Comparison of ENCODE assay signal across 12 cellular contexts in genomic region chr10:97540669-97541500, GRCh38. TPM values are rescaled to one million over a fixed set of nuclear protein-coding genes. Genes with fewer than 3 reads are reported as not detected.
DNase-seq lines count a peak whose midpoint lies in the region; ATAC-seq and TF ChIP-seq lines count a peak whose summit lies in the region.
"Had no signal": no experiment of that assay in that cellular context is flagged by ENCODE, and none has a peak within 500 bp of the region (broad histone marks: within the 10 kb centered on the region; RNA-seq: fewer than 3 reads in every experiment).

No MANE protein-coding gene starts in this region.

- peak overlapping the region in 1 of 2 experiments; percentile 19 for H3K14ac ChIP-seq in mesenchymal stem cell (ENCODE audit: low read length in 2 of 2)

- H2AFZ ChIP-seq in mesenchymal stem cell (ENCODE audit: low read depth, low read length): no peak overlapping the region

- TF ChIP-seq EP300 in upper lobe of left lung (IDR thresholded peaks at IDR 0.05): no peak

- H3K4me3 ChIP-seq in mesenchymal stem cell (ENCODE audit: insufficient read depth in 1 of 2, low read depth in 1 of 2, low read length in 2 of 2) (peak overlapping the region in 1 of 2 experiments; percentile 43), upper lobe of left lung (no peak overlapping the region), body of pancreas (no peak overlapping the region)
- no peak overlapping the region for H3K4me3 ChIP-seq in effector memory CD4-positive, alpha-beta T cell (ENCODE audit: insufficient read depth, low read depth, low read length, poor library complexity, severe bottlenecking)

- peak; percentile 56 for DNase-seq in DMS 273 (lab: John Stamatoyannopoulos, UW; ENCODE audit: unreplicated experiment)
- no peak for DNase-seq in DMS 273 treated with DMSO at 0.1 percent for 48 hours (lab: John Stamatoyannopoulos, UW)
- DNase-seq in mesenchymal stem cell: no peak
- DNase-seq in upper lobe of left lung: no peak
- DNase-seq in body of pancreas: no peak
- no peak for DNase-seq in effector memory CD4-positive, alpha-beta T cell
- DNase-seq: activated naive CD4-positive, alpha-beta T cell treated with Interleukin-2 at 50 U/mL for 16 hours; NCI-H2081; stimulated activated CD4-positive, alpha-beta T cell treated with anti-CD3 and anti-CD28 coated beads, Interleukin-15, amount 100 ng/mL, for 24 hours; stimulated activated naive CD8-positive, alpha-beta T cell treated with anti-CD3 and anti-CD28 coated beads, Interleukin-15, Interleukin-2, amounts not matched to agents 100 U/mL and 50 U/mL, for 24 hours had no signal

- ATAC-seq in upper lobe of left lung (ENCODE audit: low FRiP score in 2 of 2): no peak
- no peak for ATAC-seq in body of pancreas
- ATAC-seq in GM21786 (IDR thresholded peaks at IDR 0.05; ENCODE audit: unreplicated experiment): no peak
- ATAC-seq: stimulated activated naive CD8-positive, alpha-beta T cell treated with anti-CD3 and anti-CD28 coated beads, Interleukin-15, Interleukin-2, amounts not matched to agents 100 U/mL and 50 U/mL, for 24 hours had no signal

- peak overlapping the region; percentile 17 to 79 for H3K18ac ChIP-seq in mesenchymal stem cell (ENCODE audit: low read depth in 1 of 2, low read length in 2 of 2)

- no peak overlapping the region for H2BK120ac ChIP-seq in mesenchymal stem cell (ENCODE audit: low read depth, low read length)

- H3K79me1 ChIP-seq in mesenchymal stem cell (replicated peaks; ENCODE audit: low read length, poor library complexity, severe bottlenecking): peaks cover 18% of the 10 kb centered on the region

- H3K4me2 ChIP-seq in mesenchymal stem cell (ENCODE audit: low read length, poor library complexity, severe bottlenecking): no peak overlapping the region

- H3K36me3 ChIP-seq in mesenchymal stem cell (ENCODE audit: control insufficient read depth in 1 of 2, insufficient read depth in 2 of 2, low read depth in 1 of 2, low read length in 2 of 2): peaks cover 0 to 3% of the 10 kb centered on the region in 2 experiments
- H3K36me3 ChIP-seq in upper lobe of left lung: no peaks in the 10 kb centered on the region
- H3K36me3 ChIP-seq in body of pancreas (replicated peaks in 1 of 2; ENCODE audit: insufficient read depth in 1 of 2, low read depth in 2 of 2): no peaks in the 10 kb centered on the region
- H3K36me3 ChIP-seq in effector memory CD4-positive, alpha-beta T cell (ENCODE audit: control insufficient read depth, insufficient read depth, low read length): no peaks in the 10 kb centered on the region

- peak overlapping the region; percentile 97 for H2AK5ac ChIP-seq in mesenchymal stem cell (ENCODE audit: low read length, severe bottlenecking)

- H3K27ac ChIP-seq in cingulate gyrus (ENCODE audit: low read depth, low read length) (peak overlapping the region; percentile 25), mesenchymal stem cell (ENCODE audit: low read length, poor library complexity, severe bottlenecking) (peak overlapping the region; percentile 96), upper lobe of left lung (peak overlapping the region in 3 of 4 donors; percentile 18 to 40 (median 32)), body of pancreas (no peak overlapping the region)
- H3K27ac ChIP-seq in effector memory CD4-positive, alpha-beta T cell (ENCODE audit: insufficient read depth, low read length, poor library complexity, severe bottlenecking): no peak overlapping the region

- H2BK5ac ChIP-seq in mesenchymal stem cell (ENCODE audit: low read depth, low read length, poor library complexity, severe bottlenecking): peak overlapping the region; percentile 3

- intact Hi-C loops in body of pancreas (cut with DNase I): no loop called here

- H3K4me1 ChIP-seq in mesenchymal stem cell (ENCODE audit: control insufficient read depth, insufficient read depth, low read depth, low read length) (peaks cover 46% of the 10 kb centered on the region), upper lobe of left lung (peaks cover 25 to 52% (median 41%) of the 10 kb centered on the region in 4 donors), body of pancreas (no peaks in the 10 kb centered on the region)
- no peaks in the 10 kb centered on the region for H3K4me1 ChIP-seq in effector memory CD4-positive, alpha-beta T cell (ENCODE audit: control insufficient read depth, insufficient read depth, low read length, poor library complexity, severe bottlenecking)

- H4K8ac ChIP-seq in mesenchymal stem cell (ENCODE audit: low read length): peak overlapping the region; percentile 58

- H3K27me3 ChIP-seq in mesenchymal stem cell (ENCODE audit: control insufficient read depth in 1 of 2, insufficient read depth in 1 of 2, low read length in 2 of 2): no peaks in the 10 kb centered on the region
- H3K27me3 ChIP-seq in upper lobe of left lung: no peaks in the 10 kb centered on the region
- no peaks in the 10 kb centered on the region for H3K27me3 ChIP-seq in body of pancreas
- H3K27me3 ChIP-seq in effector memory CD4-positive, alpha-beta T cell (replicated peaks; ENCODE audit: control insufficient read depth, insufficient read depth, low read length, poor library complexity, severe bottlenecking): no peaks in the 10 kb centered on the region

- no peak overlapping the region for H2BK15ac ChIP-seq in mesenchymal stem cell (ENCODE audit: low read depth, poor library complexity, severe bottlenecking)

- no peak for TF ChIP-seq POLR2A in upper lobe of left lung (IDR thresholded peaks at IDR 0.05)
- TF ChIP-seq POLR2A in body of pancreas (IDR thresholded peaks at IDR 0.05): no peak

- TF ChIP-seq CTCF in upper lobe of left lung (IDR thresholded peaks at IDR 0.05): no peak
- no peak for TF ChIP-seq CTCF in body of pancreas (IDR thresholded peaks at IDR 0.05)

- H3K4ac ChIP-seq in mesenchymal stem cell (ENCODE audit: low read depth in 1 of 2, low read length in 2 of 2): peak overlapping the region; percentile 19 to 49

- no peaks in the 10 kb centered on the region for H3K9me3 ChIP-seq in mesenchymal stem cell (ENCODE audit: control insufficient read depth, low read length)
- no peaks in the 10 kb centered on the region for H3K9me3 ChIP-seq in upper lobe of left lung
- no peaks in the 10 kb centered on the region for H3K9me3 ChIP-seq in body of pancreas
- H3K9me3 ChIP-seq in effector memory CD4-positive, alpha-beta T cell (ENCODE audit: control insufficient read depth, low read length): no peaks in the 10 kb centered on the region

- H4K91ac ChIP-seq in mesenchymal stem cell (ENCODE audit: low read length): peak overlapping the region; percentile 93

- 94% methylated on average over 14 of the region's 14 CpGs for WGBS in mesenchymal stem cell
- WGBS in upper lobe of left lung, 2 donors: 88 to 90% methylated on average over 13 to 14 of the region's 14 CpGs
- WGBS in body of pancreas, 2 donors: 84 to 85% methylated on average over 8 to 14 of the region's 14 CpGs

- peak overlapping the region; percentile 59 to 95 for H2BK12ac ChIP-seq in mesenchymal stem cell (ENCODE audit: low read length in 2 of 2)

- H3K9ac ChIP-seq in mesenchymal stem cell (ENCODE audit: low read length): peak overlapping the region; percentile 81

- no peak overlapping the region for H3K23ac ChIP-seq in mesenchymal stem cell (ENCODE audit: low read length in 2 of 2)

RNA-seq across cellular contexts. Expression of gene ANKRD2, which starts 31.7 kb away (rescaled TPM):
- polyA plus RNA-seq in mesenchymal stem cell (2013, experiment 1 of 2): 0.04 TPM
- polyA plus RNA-seq in mesenchymal stem cell (2013, experiment 2 of 2): not detected
- total RNA-seq in upper lobe of left lung (1 to 10 TPM in 3 of 6 donors, under 1 TPM in 2, not detected in 1; 0.67 to 2.4 (median 1.1) TPM), body of pancreas (not detected)

RNA-seq across cellular contexts. Expression of gene UBTD1, which starts 42.2 kb away (rescaled TPM):
- 29.3 TPM for polyA plus RNA-seq in mesenchymal stem cell (2013, experiment 1 of 2)
- polyA plus RNA-seq in mesenchymal stem cell (2013, experiment 2 of 2): 29.9 TPM
- 10 to 100 TPM; 40.6 to 93.1 (median 67.3) TPM for total RNA-seq in upper lobe of left lung
- total RNA-seq in body of pancreas: 10 to 100 TPM in 1 of 2 donors, 1 to 10 TPM in 1; 9.1 to 33.9 TPM

RNA-seq across cellular contexts. Expression of gene MMS19, which starts 42.7 kb away (rescaled TPM):
- 64.0 TPM for polyA plus RNA-seq in mesenchymal stem cell (2013, experiment 1 of 2)
- 64.3 TPM for polyA plus RNA-seq in mesenchymal stem cell (2013, experiment 2 of 2)
- total RNA-seq in upper lobe of left lung (100 to 1,000 TPM in 1 of 6 donors, 10 to 100 TPM in 5; 62.5 to 148 (median 77.0) TPM), body of pancreas (10 to 100 TPM; 44.6 to 60.0 TPM)

RNA-seq across cellular contexts. Expression of gene HOGA1, which starts 43.3 kb away (rescaled TPM):
- 0.23 TPM for polyA plus RNA-seq in mesenchymal stem cell (2013, experiment 1 of 2)
- 0.27 TPM for polyA plus RNA-seq in mesenchymal stem cell (2013, experiment 2 of 2)
- 1 to 10 TPM in 5 of 6 donors, under 1 TPM in 1; 0.39 to 4.2 (median 1.9) TPM for total RNA-seq in upper lobe of left lung
- 10 to 100 TPM in 1 of 2 donors, 1 to 10 TPM in 1; 7.3 to 16.3 TPM for total RNA-seq in body of pancreas

RNA-seq across cellular contexts. Expression of gene C10orf62, which starts 48.6 kb away (rescaled TPM):
- polyA plus RNA-seq in mesenchymal stem cell (2013, experiment 1 of 2): not detected
- polyA plus RNA-seq in mesenchymal stem cell (2013, experiment 2 of 2): not detected
- total RNA-seq in upper lobe of left lung (1 to 10 TPM in 1 of 6 donors, under 1 TPM in 1, not detected in 4; 0.20 to 7.3 TPM), body of pancreas (1 to 10 TPM in 1 of 2 donors, not detected in 1; 1.3 TPM)

Comparison
In these comparisons a context has a peak if more than half of its experiments do, and no peak if none do; other contexts are left out.
1. H3K27ac ChIP-seq: peak in cingulate gyrus (single experiment), mesenchymal stem cell (single experiment) and upper lobe of left lung (3 of 4); none in body of pancreas (0 of 4) and effector memory CD4-positive, alpha-beta T cell (single experiment).